Comparison of ENCODE assay signal across 20 cellular contexts in genomic region chr7:25804154-25804553, GRCh38.
DNase-seq lines count a peak whose midpoint lies in the region; ATAC-seq and TF ChIP-seq lines count a peak whose summit lies in the region.
"Had no signal": no experiment of that assay in that cellular context is flagged by ENCODE, and none has a peak within 500 bp of the region (broad histone marks: within the 10 kb centered on the region; RNA-seq: fewer than 3 reads in every experiment).

No MANE protein-coding gene starts in this region.

- POLR2A ChIA-PET in activated CD8-positive, alpha-beta T cell treated with anti-CD3 and anti-CD28 coated beads for 36 hours (lab: Charles Lee): no interaction called here

- peaks cover 2% of the 10 kb centered on the region for H3K27me3 Mint-ChIP-seq in activated CD8-positive, alpha-beta T cell treated with anti-CD3 and anti-CD28 coated beads for 36 hours

- H3K4me3 ChIP-seq in SJSA1: no peak overlapping the region
- no peak overlapping the region for H3K4me3 ChIP-seq in tibial artery
- H3K4me3 ChIP-seq in Peyer's patch: no peak overlapping the region
- H3K4me3 ChIP-seq: lung had no signal

- no peak for TF ChIP-seq POLR2A in Peyer's patch (IDR thresholded peaks at IDR 0.05)

- DNase-seq in NCI-H146 (lab: John Stamatoyannopoulos, UW) (peak; percentile 2), NCI-H146 treated with DMSO at 0.1 percent for 48 hours (lab: John Stamatoyannopoulos, UW; ENCODE audit: unreplicated experiment) (no peak), SJSA1 (ENCODE audit: low read depth in 1 of 2, low spot score in 2 of 2) (peak in 1 of 2 experiments; percentile 31), glomerular visceral epithelial cell (ENCODE audit: extremely low spot score) (peak; percentile 2), tibial artery (no peak), Peyer's patch (no peak)
- DNase-seq in activated naive CD4-positive, alpha-beta T cell treated with Interleukin-2 at 50 U/mL for 16 hours: no peak
- no peak for DNase-seq in activated CD8-positive, alpha-beta T cell treated with anti-CD3 and anti-CD28 coated beads for 36 hours
- DNase-seq: 8988T; BE2C; HFFc6; naive thymus-derived CD4-positive, alpha-beta T cell; NCI-H187 treated with DMSO at 0.1 percent for 48 hours; NCI-H526; SHP77 treated with DMSO at 0.1 percent for 48 hours; small intestine; stimulated activated CD4-positive, alpha-beta T cell treated with anti-CD3 and anti-CD28 coated beads, Interleukin-4, amount 100 ng/mL, for 4 hours had no signal

- TF ChIP-seq CTCF in tibial artery (IDR thresholded peaks at IDR 0.05): no peak
- no peak for TF ChIP-seq CTCF in Peyer's patch (IDR thresholded peaks at IDR 0.05)
- TF ChIP-seq CTCF in activated CD8-positive, alpha-beta T cell treated with anti-CD3 and anti-CD28 coated beads for 36 hours (IDR thresholded peaks at IDR 0.05): no peak

- H3K4me1 ChIP-seq in SJSA1 (replicated peaks): peaks cover 60% of the 10 kb centered on the region
- H3K4me1 ChIP-seq in tibial artery: peaks cover 0 to 87% (median 43%) of the 10 kb centered on the region in 4 donors
- H3K4me1 ChIP-seq in Peyer's patch: peaks cover 0 to 6% (median 0%) of the 10 kb centered on the region in 4 donors

- ATAC-seq in activated CD8-positive, alpha-beta T cell treated with anti-CD3 and anti-CD28 coated beads for 36 hours: no peak
- ATAC-seq: activated CD4-positive, CD25-positive, alpha-beta regulatory T cell treated with anti-CD3 and anti-CD28 coated beads, Interleukin-2, amount 50 U/mL, for 24 hours; naive thymus-derived CD4-positive, alpha-beta T cell had no signal

- no peaks in the 10 kb centered on the region for H3K27me3 ChIP-seq in SJSA1 (replicated peaks)
- H3K27me3 ChIP-seq in tibial artery: no peaks in the 10 kb centered on the region
- no peaks in the 10 kb centered on the region for H3K27me3 ChIP-seq in Peyer's patch
- H3K27me3 ChIP-seq: BE2C had no signal

- H3K4me1 Mint-ChIP-seq in activated CD8-positive, alpha-beta T cell treated with anti-CD3 and anti-CD28 coated beads for 36 hours (ENCODE audit: low read depth): peaks cover 2% of the 10 kb centered on the region

- CTCF ChIA-PET in activated CD8-positive, alpha-beta T cell treated with anti-CD3 and anti-CD28 coated beads for 36 hours (lab: Charles Lee): no interaction called here

- no peaks in the 10 kb centered on the region for H3K9me3 Mint-ChIP-seq in activated CD8-positive, alpha-beta T cell treated with anti-CD3 and anti-CD28 coated beads for 36 hours
- H3K9me3 Mint-ChIP-seq: naive thymus-derived CD4-positive, alpha-beta T cell; T-helper 1 cell treated with Interleukin-12 subunit alpha and Interleukin-12 subunit beta and Interleukin-4 antibody, amounts not matched to agents 30 μg/mL and 1 μg/mL, for 36 hours had no signal

- H3K9me3 ChIP-seq in SJSA1 (replicated peaks): no peaks in the 10 kb centered on the region
- no peaks in the 10 kb centered on the region for H3K9me3 ChIP-seq in tibial artery
- no peaks in the 10 kb centered on the region for H3K9me3 ChIP-seq in Peyer's patch
- H3K9me3 ChIP-seq: BE2C had no signal

- intact Hi-C loops in tibial artery (cut with DNase I; ENCODE audit: low total_unique reads): no loop called here
- intact Hi-C loops in activated CD8-positive, alpha-beta T cell treated with anti-CD3 and anti-CD28 coated beads for 36 hours (cut with micrococcal nuclease): no loop called here

- H3K27ac Mint-ChIP-seq in activated CD8-positive, alpha-beta T cell treated with anti-CD3 and anti-CD28 coated beads for 36 hours: no peak overlapping the region
- H3K27ac Mint-ChIP-seq: HFFc6; naive thymus-derived CD4-positive, alpha-beta T cell; T-helper 1 cell treated with Interleukin-12 subunit alpha and Interleukin-12 subunit beta and Interleukin-4 antibody, amounts not matched to agents 30 μg/mL and 1 μg/mL, for 36 hours had no signal

- H3K36me3 ChIP-seq in SJSA1 (no peaks in the 10 kb centered on the region), tibial artery (no peaks in the 10 kb centered on the region), Peyer's patch (no peaks in the 10 kb centered on the region)
- H3K36me3 ChIP-seq: BE2C had no signal

- H3K4me3 Mint-ChIP-seq in activated CD8-positive, alpha-beta T cell treated with anti-CD3 and anti-CD28 coated beads for 36 hours: no peak overlapping the region
- H3K4me3 Mint-ChIP-seq: HFFc6; naive thymus-derived CD4-positive, alpha-beta T cell; T-helper 1 cell treated with Interleukin-12 subunit alpha and Interleukin-12 subunit beta and Interleukin-4 antibody, amounts not matched to agents 30 μg/mL and 1 μg/mL, for 36 hours had no signal

- peak overlapping the region; percentile 77 for H3K27ac ChIP-seq in SJSA1
- H3K27ac ChIP-seq in tibial artery: peak overlapping the region; percentile 63 to 71
- peak overlapping the region in 1 of 4 donors; percentile 5 for H3K27ac ChIP-seq in Peyer's patch

- H3K36me3 Mint-ChIP-seq in activated CD8-positive, alpha-beta T cell treated with anti-CD3 and anti-CD28 coated beads for 36 hours (ENCODE audit: low read depth): no peaks in the 10 kb centered on the region
- H3K36me3 Mint-ChIP-seq: naive thymus-derived CD4-positive, alpha-beta T cell had no signal

Comparison
In these comparisons a context has a peak if more than half of its experiments do, and no peak if none do; other contexts are left out.
1. DNase-seq: peak in NCI-H146 (single experiment) and glomerular visceral epithelial cell (single experiment); none in NCI-H146 treated with DMSO at 0.1 percent for 48 hours (single experiment), tibial artery (0 of 2), activated naive CD4-positive, alpha-beta T cell treated with Interleukin-2 at 50 U/mL for 16 hours (single experiment), Peyer's patch (0 of 3) and activated CD8-positive, alpha-beta T cell treated with anti-CD3 and anti-CD28 coated beads for 36 hours (single experiment).